ENCODE assay signal across 8 cellular contexts in the genomic region with DNA sequence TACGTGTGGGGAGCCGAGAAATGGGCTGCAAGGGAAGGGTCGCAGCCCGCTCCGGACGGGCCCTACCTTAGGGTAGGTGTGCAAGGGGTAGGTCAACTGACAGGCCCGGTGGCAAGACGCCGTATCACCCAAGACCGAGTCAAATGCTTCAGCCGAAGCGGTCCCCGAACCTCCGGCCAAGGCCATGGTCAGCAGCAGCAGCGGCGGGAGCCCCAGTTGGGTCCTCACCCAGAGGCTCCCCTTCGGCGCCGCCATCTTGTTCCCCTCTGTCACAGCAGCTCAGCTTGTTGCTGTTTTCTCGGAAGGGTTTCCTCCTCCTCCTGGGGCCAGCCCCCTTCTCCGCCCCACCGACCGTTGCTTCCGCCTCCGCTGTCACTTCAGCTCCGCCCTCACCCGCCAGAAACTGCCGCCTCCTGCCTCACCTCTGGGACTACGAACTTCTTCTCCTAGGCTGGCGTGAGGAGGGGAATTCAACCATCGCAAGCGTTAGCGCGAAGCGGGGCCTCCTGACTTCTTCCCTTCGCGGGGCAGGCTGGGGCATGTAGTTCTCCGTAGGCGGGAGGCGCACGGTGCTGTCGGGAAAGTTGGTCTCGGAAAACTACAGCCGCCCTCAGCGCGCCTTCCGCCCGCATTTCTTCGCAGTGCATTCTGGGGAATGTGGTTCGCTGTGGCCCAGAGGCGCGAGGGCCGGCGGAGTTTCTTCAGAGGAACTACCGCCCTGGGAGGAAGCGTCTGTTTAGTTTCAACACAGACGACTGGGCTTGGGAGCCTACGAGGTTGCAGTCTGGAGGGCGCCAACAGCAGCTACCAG.
DNase-seq lines count a peak whose midpoint lies in the region; ATAC-seq and TF ChIP-seq lines count a peak whose summit lies in the region.

Gene TCEANC2 (plus strand): TSS at position 675 of the 811 bp plus-strand sequence. CDS start 815 bp downstream, outside the sequence.
Gene TMEM59 (minus strand): TSS at position 271 of the 811 bp plus-strand sequence. CDS start 16 bp downstream, at position 255.

- peak within 1 kb of the TSS; percentile 91 for H3K4me3 ChIP-seq in AG10803 (ENCODE audit: low read length)

- DNase-seq in AG10803 (ENCODE audit: low read depth): peak; percentile 99
- DNase-seq in NCI-H446 (lab: John Stamatoyannopoulos, UW): peak; percentile 97 to 99
- DNase-seq in activated CD4-positive, CD25-positive, alpha-beta regulatory T cell treated with anti-CD3 and anti-CD28 coated beads, Interleukin-2, amount 50 U/mL, for 16 hours (ENCODE audit: low read depth, low spot score): peak; percentile 97
- DNase-seq in cerebellar cortex (ENCODE audit: low spot score): peak; percentile 99
- peak; percentile 100 for DNase-seq in islet precursor cell
- peak; percentile 93 to 98 (median 96) for DNase-seq in stimulated activated CD4-positive, alpha-beta T cell treated with anti-CD3 and anti-CD28 coated beads, Interleukin-12 subunit alpha, Interleukin-12 subunit beta, amount 100 ng/mL, for 48 hours (ENCODE audit: low read depth in 2 of 3, low spot score in 1 of 3)

- no peak for TF ChIP-seq CTCF in AG10803 (conservative IDR thresholded peaks at IDR 0.05; ENCODE audit: low read length)

- ATAC-seq in GM19035 (IDR thresholded peaks at IDR 0.05; ENCODE audit: unreplicated experiment) (peak; percentile 92), HG03342 (IDR thresholded peaks at IDR 0.05; ENCODE audit: unreplicated experiment) (peak; percentile 91)

Comparison
In these comparisons a context has a peak if more than half of its experiments do, and no peak if none do; other contexts are left out.
1. Peak in every context shown above with its lines: DNase-seq, ATAC-seq and H3K4me3 ChIP-seq.